Comparison of ENCODE assay signal across 2 cellular contexts in genomic region chr7:156094350-156095146, GRCh38.
TF ChIP-seq lines count a peak whose summit lies in the region.

No MANE protein-coding gene starts in this region.

TF ChIP-seq in H1, 55 proteins besides CTCF, POLR2A, EP300 and RAD21:
- no peak for TF ChIP-seq SIX5 (IDR thresholded peaks at IDR 0.05; ENCODE audit: low read depth, low read length)
- TF ChIP-seq, protein P1, sequence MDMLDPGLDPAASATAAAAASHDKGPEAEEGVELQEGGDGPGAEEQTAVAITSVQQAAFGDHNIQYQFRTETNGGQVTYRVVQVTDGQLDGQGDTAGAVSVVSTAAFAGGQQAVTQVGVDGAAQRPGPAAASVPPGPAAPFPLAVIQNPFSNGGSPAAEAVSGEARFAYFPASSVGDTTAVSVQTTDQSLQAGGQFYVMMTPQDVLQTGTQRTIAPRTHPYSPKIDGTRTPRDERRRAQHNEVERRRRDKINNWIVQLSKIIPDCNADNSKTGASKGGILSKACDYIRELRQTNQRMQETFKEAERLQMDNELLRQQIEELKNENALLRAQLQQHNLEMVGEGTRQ (IDR thresholded peaks at IDR 0.05; ENCODE audit: low read length) = no peak
- no peak for TF ChIP-seq RFX5 (IDR thresholded peaks at IDR 0.05; ENCODE audit: borderline replicate concordance, low read depth, low read length)
- no peak for TF ChIP-seq CTBP2 (IDR thresholded peaks at IDR 0.05; ENCODE audit: borderline replicate concordance, insufficient read depth, insufficient read length, low read length)
- TF ChIP-seq SIN3A (conservative IDR thresholded peaks at IDR 0.05 in 1 of 2, IDR thresholded peaks at IDR 0.05 in 1 of 2; ENCODE audit: low read depth in 1 of 2, low read length in 2 of 2) = no peak
- TF ChIP-seq ATF2 (IDR thresholded peaks at IDR 0.05; ENCODE audit: low read length) = no peak
- TF ChIP-seq RBBP5 (IDR thresholded peaks at IDR 0.05; ENCODE audit: borderline replicate concordance, low read depth, low read length) = no peak
- no peak for TF ChIP-seq SP4 (IDR thresholded peaks at IDR 0.05; ENCODE audit: low read length)
- TF ChIP-seq KDM4A (IDR thresholded peaks at IDR 0.05; ENCODE audit: low read depth, low read length, severe bottlenecking) = no peak
- no peak for TF ChIP-seq CBX5 (IDR thresholded peaks at IDR 0.05; ENCODE audit: low read depth, low read length)
- TF ChIP-seq MAFK (IDR thresholded peaks at IDR 0.05; ENCODE audit: low read depth, low read length) = no peak
- no peak for TF ChIP-seq BACH1 (IDR thresholded peaks at IDR 0.05; ENCODE audit: low read length)
- no peak for TF ChIP-seq SIRT6 (IDR thresholded peaks at IDR 0.05; ENCODE audit: low read length)
- no peak for TF ChIP-seq CREB1 (IDR thresholded peaks at IDR 0.05)
- no peak for TF ChIP-seq SAP30 (IDR thresholded peaks at IDR 0.05; ENCODE audit: insufficient read depth, insufficient replicate concordance, low read length)
- TF ChIP-seq KDM5A (IDR thresholded peaks at IDR 0.05; ENCODE audit: low read length) = no peak

TF ChIP-seq in HepG2, 621 proteins besides CTCF, POLR2A, EP300 and RAD21:
- no peak for TF ChIP-seq ELF1 (CRISPR knock-in tag; IDR thresholded peaks at IDR 0.05)
- no peak for TF ChIP-seq ZZZ3 (CRISPR knock-in tag; IDR thresholded peaks at IDR 0.05; ENCODE audit: borderline replicate concordance)
- TF ChIP-seq GPBP1L1 (CRISPR knock-in tag; IDR thresholded peaks at IDR 0.05) = no peak
- TF ChIP-seq ZNF12 (CRISPR knock-in tag; IDR thresholded peaks at IDR 0.05) = peak; percentile 96
- TF ChIP-seq, protein P2, sequence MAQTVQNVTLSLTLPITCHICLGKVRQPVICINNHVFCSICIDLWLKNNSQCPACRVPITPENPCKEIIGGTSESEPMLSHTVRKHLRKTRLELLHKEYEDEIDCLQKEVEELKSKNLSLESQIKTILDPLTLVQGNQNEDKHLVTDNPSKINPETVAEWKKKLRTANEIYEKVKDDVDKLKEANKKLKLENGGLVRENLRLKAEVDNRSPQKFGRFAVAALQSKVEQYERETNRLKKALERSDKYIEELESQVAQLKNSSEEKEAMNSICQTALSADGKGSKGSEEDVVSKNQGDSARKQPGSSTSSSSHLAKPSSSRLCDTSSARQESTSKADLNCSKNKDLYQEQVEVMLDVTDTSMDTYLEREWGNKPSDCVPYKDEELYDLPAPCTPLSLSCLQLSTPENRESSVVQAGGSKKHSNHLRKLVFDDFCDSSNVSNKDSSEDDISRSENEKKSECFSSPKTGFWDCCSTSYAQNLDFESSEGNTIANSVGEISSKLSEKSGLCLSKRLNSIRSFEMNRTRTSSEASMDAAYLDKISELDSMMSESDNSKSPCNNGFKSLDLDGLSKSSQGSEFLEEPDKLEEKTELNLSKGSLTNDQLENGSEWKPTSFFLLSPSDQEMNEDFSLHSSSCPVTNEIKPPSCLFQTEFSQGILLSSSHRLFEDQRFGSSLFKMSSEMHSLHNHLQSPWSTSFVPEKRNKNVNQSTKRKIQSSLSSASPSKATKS (CRISPR knock-in tag; IDR thresholded peaks at IDR 0.05) = no peak
- TF ChIP-seq RXRA (CRISPR knock-in tag; IDR thresholded peaks at IDR 0.05) = no peak
- TF ChIP-seq KDM5A (IDR thresholded peaks at IDR 0.05; ENCODE audit: borderline replicate concordance, low read length) = no peak
- no peak for TF ChIP-seq CAMTA2 (CRISPR knock-in tag; IDR thresholded peaks at IDR 0.05; ENCODE audit: borderline replicate concordance)
- peak; percentile 12; the same call in 1 of the 2 replicates for TF ChIP-seq FOSL2 (CRISPR knock-in tag; IDR thresholded peaks at IDR 0.05)
- TF ChIP-seq ELF4 (CRISPR knock-in tag; IDR thresholded peaks at IDR 0.05; ENCODE audit: borderline replicate concordance) = no peak
- TF ChIP-seq ZNF468 (CRISPR knock-in tag; IDR thresholded peaks at IDR 0.05) = no peak
- no peak for TF ChIP-seq KLF9 (CRISPR knock-in tag; IDR thresholded peaks at IDR 0.05; ENCODE audit: low read depth)
- TF ChIP-seq ZNF878 (CRISPR knock-in tag; IDR thresholded peaks at IDR 0.05) = no peak
- peak; percentile 22; the same call in 1 of the 2 replicates for TF ChIP-seq ZBTB33 (CRISPR knock-in tag; IDR thresholded peaks at IDR 0.05)
- TF ChIP-seq KDM4B (CRISPR knock-in tag; IDR thresholded peaks at IDR 0.05) = no peak
- no peak for TF ChIP-seq RAD51 (IDR thresholded peaks at IDR 0.05; ENCODE audit: borderline replicate concordance)
- no peak for TF ChIP-seq HDAC2 (CRISPR knock-in tag; IDR thresholded peaks at IDR 0.05)
- TF ChIP-seq, protein P3, sequence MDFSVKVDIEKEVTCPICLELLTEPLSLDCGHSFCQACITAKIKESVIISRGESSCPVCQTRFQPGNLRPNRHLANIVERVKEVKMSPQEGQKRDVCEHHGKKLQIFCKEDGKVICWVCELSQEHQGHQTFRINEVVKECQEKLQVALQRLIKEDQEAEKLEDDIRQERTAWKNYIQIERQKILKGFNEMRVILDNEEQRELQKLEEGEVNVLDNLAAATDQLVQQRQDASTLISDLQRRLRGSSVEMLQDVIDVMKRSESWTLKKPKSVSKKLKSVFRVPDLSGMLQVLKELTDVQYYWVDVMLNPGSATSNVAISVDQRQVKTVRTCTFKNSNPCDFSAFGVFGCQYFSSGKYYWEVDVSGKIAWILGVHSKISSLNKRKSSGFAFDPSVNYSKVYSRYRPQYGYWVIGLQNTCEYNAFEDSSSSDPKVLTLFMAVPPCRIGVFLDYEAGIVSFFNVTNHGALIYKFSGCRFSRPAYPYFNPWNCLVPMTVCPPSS (IDR thresholded peaks at IDR 0.05) = no peak
- no peak for TF ChIP-seq ISX (CRISPR knock-in tag; conservative IDR thresholded peaks at IDR 0.05)
